26 cellular contexts compared by ENCODE assay signal in the genomic region with DNA sequence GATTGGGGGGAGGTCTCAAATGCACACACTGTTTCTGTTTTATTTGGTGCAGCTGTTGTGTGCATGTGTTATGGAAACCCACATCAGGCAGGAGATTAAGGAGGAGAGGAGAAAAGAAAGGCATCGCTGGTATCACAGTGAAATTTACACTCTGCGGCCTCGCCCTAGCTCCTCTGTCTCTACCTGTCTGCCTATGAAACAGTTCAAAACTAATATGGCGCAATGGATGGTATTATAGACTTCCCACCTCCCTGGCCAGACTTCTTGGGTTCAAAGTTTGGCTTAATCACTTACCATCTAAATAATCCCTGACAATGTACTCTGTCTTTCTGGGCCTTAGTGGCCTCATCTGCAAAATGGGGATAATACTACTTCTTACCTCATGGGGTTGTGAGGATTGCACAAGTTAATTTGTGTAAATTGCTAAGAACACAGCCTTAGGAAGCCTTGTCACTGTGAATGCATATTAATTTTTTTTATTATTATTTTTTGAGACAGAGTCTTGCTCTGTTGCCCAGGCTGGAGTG. TPM values are rescaled to one million over a fixed set of nuclear protein-coding genes. Genes with fewer than 3 reads are reported as not detected.
DNase-seq lines count a peak whose midpoint lies in the region; ATAC-seq, FAIRE-seq and TF ChIP-seq lines count a peak whose summit lies in the region.
"Had no signal": no experiment of that assay in that cellular context is flagged by ENCODE, and none has a peak within 500 bp of the region (broad histone marks: within the 10 kb centered on the region; RNA-seq: fewer than 3 reads in every experiment).

No MANE protein-coding gene starts in this region.

- H3K4me1 ChIP-seq in HepG2 (ENCODE audit: insufficient read depth, low read length) = peaks cover 65% of the 10 kb centered on the region
- no peaks in the 10 kb centered on the region for H3K4me1 ChIP-seq in right lobe of liver
- peaks cover 31% of the 10 kb centered on the region for H3K4me1 ChIP-seq in body of pancreas

- H3K4me3 Mint-ChIP-seq in T-helper 17 cell (no peak overlapping the region), mesothelial cell of epicardium (peak overlapping the region; percentile 28), type B pancreatic cell (peak overlapping the region; percentile 65)

- in situ Hi-C loops in HepG2 (cut with HindIII; ENCODE audit: extremely low pct_ligation_motif_present, low pct_unique_long_range_greater_than_20kb) = no loop called here

- POLR2A ChIA-PET in HepG2 (lab: Yijun Ruan, JAX) = interaction anchor here (1.3 to 3.9 kb wide), 3 partner anchors 48 to 59 kb away, joined by 5 to 22 read pairs (median 8); a partner anchor contains a TSS

- no peak for TF ChIP-seq EP300 in HepG2 (IDR thresholded peaks at IDR 0.05; ENCODE audit: low read depth in 2 of 2, low read length in 2 of 2)
- TF ChIP-seq EP300 in HepG2 (CRISPR knock-in tag; IDR thresholded peaks at IDR 0.05; ENCODE audit: borderline replicate concordance) = no peak

- H3K36me3 ChIP-seq in HepG2 (replicated peaks in 1 of 2; ENCODE audit: control insufficient read depth in 1 of 2, insufficient read depth in 2 of 2, low read length in 2 of 2) (no peaks in the 10 kb centered on the region), right lobe of liver (no peaks in the 10 kb centered on the region), body of pancreas (replicated peaks in 1 of 2; ENCODE audit: insufficient read depth in 1 of 2, low read depth in 2 of 2) (no peaks in the 10 kb centered on the region)
- H3K36me3 ChIP-seq: HAP-1 had no signal

- H2AFZ ChIP-seq in HepG2 (ENCODE audit: low read length) = no peak overlapping the region

- ATAC-seq in HepG2 (no peak), right lobe of liver (no peak), T-helper 17 cell (no peak), body of pancreas (no peak), GM18870 (IDR thresholded peaks at IDR 0.05; ENCODE audit: unreplicated experiment) (no peak)
- ATAC-seq: activated T-cell treated with anti-CD3 and anti-CD28 coated beads, Interleukin-2, amount 50 U/mL, for 72 hours; naive thymus-derived CD4-positive, alpha-beta T cell had no signal

- H3K4me2 ChIP-seq in HepG2 (ENCODE audit: low read depth, low read length) = peak overlapping the region; percentile 6; the same call in 1 of the 2 replicates

- no peak for TF ChIP-seq RAD21 in HepG2 (CRISPR knock-in tag; IDR thresholded peaks at IDR 0.05)

- H3K9ac ChIP-seq in HepG2 (ENCODE audit: insufficient read depth, low read depth, low read length) = no peak overlapping the region

- H3K27me3 ChIP-seq in HepG2 (ENCODE audit: control insufficient read depth in 1 of 2, insufficient read depth in 2 of 2, low read length in 2 of 2) (no peaks in the 10 kb centered on the region; a peak in 1 of 5 replicates), right lobe of liver (peaks cover 0 to 2% of the 10 kb centered on the region in 2 donors), body of pancreas (no peaks in the 10 kb centered on the region)
- H3K27me3 ChIP-seq: dorsolateral prefrontal cortex had no signal

- DNase-seq in HepG2 (ENCODE audit: low spot score) (peak; percentile 58), right lobe of liver (no peak), T-helper 17 cell (no peak), mesothelial cell of epicardium (ENCODE audit: low spot score in 2 of 2, unreplicated experiment in 2 of 2) (no peak), type B pancreatic cell (ENCODE audit: extremely low spot score, unreplicated experiment) (no peak), body of pancreas (no peak), ureter (ENCODE audit: low spot score) (no peak)
- DNase-seq: activated CD4-positive, CD25-positive, alpha-beta regulatory T cell treated with anti-CD3 and anti-CD28 coated beads, Interleukin-2, amount 50 U/mL, for 72 hours; amniotic stem cell; DMS 273 treated with DMSO at 0.1 percent for 48 hours; dorsolateral prefrontal cortex; foreskin melanocyte; midbrain; NCI-H1092; NCI-H187 treated with DMSO at 0.1 percent for 48 hours; NCI-H2171; NCI-H510A; substantia nigra; T-helper 1 cell had no signal

- H3K79me2 ChIP-seq in HepG2 (ENCODE audit: insufficient read depth, low read length) = peaks cover 36% of the 10 kb centered on the region

- 50% methylated on average over 4 of the region's 4 CpGs for WGBS in HepG2 (ENCODE audit: low lambda C conversion rate)
- 100% methylated on average over 1 of the region's 4 CpGs for WGBS in right lobe of liver (ENCODE audit: insufficient coverage, low coverage, low lambda C conversion rate, missing lambda C conversion rate)
- 96 to 100% methylated on average over 4 of the region's 4 CpGs for WGBS in body of pancreas, 2 donors

- peak overlapping the region; percentile 51 for H3K27ac Mint-ChIP-seq in T-helper 17 cell
- H3K27ac Mint-ChIP-seq in mesothelial cell of epicardium = no peak overlapping the region
- no peak overlapping the region for H3K27ac Mint-ChIP-seq in type B pancreatic cell

- no peak for FAIRE-seq in HepG2 (lab: Jason Lieb, UNC)
- FAIRE-seq: endometrium had no signal

- no TSS peak for BruUV-seq in HepG2 (replicated peaks; lab: Mats Ljungman, UMichigan)

- intact Hi-C loops in HepG2 (cut with micrococcal nuclease; ENCODE audit: unreplicated experiment) (loop anchor here (2.0 to 5.0 kb wide), 2 partner anchors 51 to 73 kb away; no protein-coding TSS in a partner anchor), right lobe of liver (cut with DNase I) (no loop called here), body of pancreas (cut with DNase I) (no loop called here)

- H3K4me1 Mint-ChIP-seq in T-helper 17 cell (peaks cover 28% of the 10 kb centered on the region), mesothelial cell of epicardium (peaks cover 17% of the 10 kb centered on the region), type B pancreatic cell (ENCODE audit: unreplicated experiment) (peaks cover 23% of the 10 kb centered on the region)

- H3K9me3 Mint-ChIP-seq in mesothelial cell of epicardium (no peaks in the 10 kb centered on the region), type B pancreatic cell (no peaks in the 10 kb centered on the region)
- H3K9me3 Mint-ChIP-seq: activated naive CD4-positive, alpha-beta T cell treated with anti-CD3 and anti-CD28 coated beads for 36 hours; activated T-cell treated with anti-CD3 and anti-CD28 coated beads, Interleukin-2, amount 50 U/mL, for 72 hours; naive thymus-derived CD4-positive, alpha-beta T cell; stimulated activated naive B cell treated with anti-CD40 and anti-IgM and Interleukin-4, amounts not matched to agents 10 μg/mL and 1 μg/mL and 100 μg/mL, for 72 hours had no signal

- TF ChIP-seq CTCF in HepG2 (CRISPR knock-in tag; IDR thresholded peaks at IDR 0.05) (no peak), right lobe of liver (IDR thresholded peaks at IDR 0.05) (no peak), mesothelial cell of epicardium (IDR thresholded peaks at IDR 0.05; ENCODE audit: unreplicated experiment) (no peak), type B pancreatic cell (conservative IDR thresholded peaks at IDR 0.05) (no peak), body of pancreas (IDR thresholded peaks at IDR 0.05) (no peak)

- no peak for TF ChIP-seq POLR2A in HepG2 (IDR thresholded peaks at IDR 0.05; ENCODE audit: insufficient read depth in 1 of 2, low read depth in 2 of 2, low read length in 2 of 2)
- no peak for TF ChIP-seq POLR2A in right lobe of liver (IDR thresholded peaks at IDR 0.05)
- TF ChIP-seq POLR2A in body of pancreas (IDR thresholded peaks at IDR 0.05) = no peak

- H4K20me1 ChIP-seq in HepG2 (ENCODE audit: insufficient read depth, low read length) = peaks cover 14% of the 10 kb centered on the region

- H3K27ac ChIP-seq in HepG2 (ENCODE audit: extremely low read length, insufficient read depth, low read length) (no peak overlapping the region), right lobe of liver (no peak overlapping the region), body of pancreas (no peak overlapping the region)
- H3K27ac ChIP-seq: dorsolateral prefrontal cortex had no signal

- no peak overlapping the region for H3K4me3 ChIP-seq in HepG2 (replicated peaks in 1 of 3; ENCODE audit: insufficient read depth in 1 of 3, low read depth in 2 of 3, low read length in 3 of 3)
- H3K4me3 ChIP-seq in right lobe of liver = no peak overlapping the region
- H3K4me3 ChIP-seq in body of pancreas = no peak overlapping the region

- H3K27me3 Mint-ChIP-seq in T-helper 17 cell = no peaks in the 10 kb centered on the region
- H3K27me3 Mint-ChIP-seq in mesothelial cell of epicardium (ENCODE audit: low read depth) = peaks cover 8% of the 10 kb centered on the region
- no peaks in the 10 kb centered on the region for H3K27me3 Mint-ChIP-seq in type B pancreatic cell
- H3K27me3 Mint-ChIP-seq: naive thymus-derived CD4-positive, alpha-beta T cell; stimulated activated naive B cell treated with anti-CD40 and anti-IgM and Interleukin-4, amounts not matched to agents 10 μg/mL and 1 μg/mL and 100 μg/mL, for 72 hours had no signal

- H3K36me3 Mint-ChIP-seq in T-helper 17 cell (ENCODE audit: low read depth) = peaks cover 3% of the 10 kb centered on the region
- no peaks in the 10 kb centered on the region for H3K36me3 Mint-ChIP-seq in mesothelial cell of epicardium
- no peaks in the 10 kb centered on the region for H3K36me3 Mint-ChIP-seq in type B pancreatic cell

- CTCF ChIA-PET in HepG2 (lab: Yijun Ruan, JAX; ENCODE audit: low intra/inter-chr PET ratio, low total read pairs) = no interaction called here

- no peaks in the 10 kb centered on the region for H3K9me3 ChIP-seq in HepG2 (ENCODE audit: low read length)
- no peaks in the 10 kb centered on the region for H3K9me3 ChIP-seq in right lobe of liver
- no peaks in the 10 kb centered on the region for H3K9me3 ChIP-seq in T-helper 17 cell (ENCODE audit: control insufficient read depth, low read length, poor library complexity, severe bottlenecking)
- H3K9me3 ChIP-seq in body of pancreas = no peaks in the 10 kb centered on the region
- H3K9me3 ChIP-seq: HAP-1 had no signal

RNA-seq across cellular contexts. Expression of a gene that starts 1.4 kb away (rescaled TPM):
- total RNA-seq in HepG2 (2016; rRNA removed; fragmentation: Illumina TruSeq; extraction: Trizol) (10.2 and 13.0 TPM in 2 replicates), right lobe of liver (1 to 10 TPM; 1.9 to 6.7 (median 4.1) TPM), T-helper 17 cell (10 to 100 TPM; 66.0 to 67.0 TPM), mesothelial cell of epicardium (65.2 to 69.4 TPM (median 66.9 TPM) in 3 replicates), type B pancreatic cell (ENCODE audit: low replicate concordance) (38.1 and 53.7 TPM in 2 replicates), body of pancreas (10 to 100 TPM; 12.7 to 23.1 TPM), ureter (46.9 TPM)
- 6.2 and 6.4 TPM in 2 replicates for total RNA-seq in HepG2 (2016; cell fraction: cytosol; rRNA removed; fragmentation: Illumina TruSeq; extraction: Trizol; ENCODE audit: low read depth)
- 8.4 and 12.8 TPM in 2 replicates for total RNA-seq in HepG2 (2016; cell fraction: insoluble cytoplasmic fraction; rRNA removed; fragmentation: Illumina TruSeq; extraction: Trizol)
- 7.7 and 8.5 TPM in 2 replicates for total RNA-seq in HepG2 (2016; cell fraction: membrane; rRNA removed; fragmentation: Illumina TruSeq; extraction: Trizol)
- total RNA-seq in HepG2 (2016; cell fraction: nucleus; rRNA removed; fragmentation: Illumina TruSeq; extraction: Trizol) = 23.8 and 28.6 TPM in 2 replicates
- polyA plus RNA-seq in HepG2 (2011; rRNA removed) = 30.6 and 38.1 TPM in 2 replicates
- polyA plus RNA-seq in HepG2 (2011; cell fraction: cytosol; rRNA removed) = 14.1 and 14.7 TPM in 2 replicates
- polyA plus RNA-seq in HepG2 (2011; cell fraction: nucleus; rRNA removed) = 110 and 133 TPM in 2 replicates
- polyA plus RNA-seq in HepG2 (2012) = 23.1 and 36.8 TPM in 2 replicates
- polyA plus RNA-seq in HepG2 (2016; cell fraction: cytosol; fragmentation: Illumina TruSeq; extraction: Trizol; ENCODE audit: low read depth) = 1.3 TPM in 2 replicates
- 6.5 and 9.3 TPM in 2 replicates for polyA plus RNA-seq in HepG2 (2016; cell fraction: insoluble cytoplasmic fraction; fragmentation: Illumina TruSeq; extraction: Trizol; ENCODE audit: low read depth)
- 2.5 and 3.5 TPM in 2 replicates for polyA plus RNA-seq in HepG2 (2016; cell fraction: membrane; fragmentation: Illumina TruSeq; extraction: Trizol; ENCODE audit: low read depth)
- 47.8 and 49.6 TPM in 2 replicates for polyA plus RNA-seq in HepG2 (2016; cell fraction: nucleus; fragmentation: Illumina TruSeq; extraction: Trizol; ENCODE audit: insufficient read depth, low read depth)
- 87.8 and 152 TPM in 2 replicates for polyA minus RNA-seq in HepG2 (2011; rRNA and poly(A)+ RNA removed; ENCODE audit: low replicate concordance)
- 36.7 and 46.7 TPM in 2 replicates for polyA minus RNA-seq in HepG2 (2011; cell fraction: cytosol; rRNA and poly(A)+ RNA removed)
- polyA minus RNA-seq in HepG2 (2011; cell fraction: nucleus; rRNA and poly(A)+ RNA removed) = 61.3 and 64.6 TPM in 2 replicates

RNA-seq across cellular contexts. Expression of a gene that starts 59.6 kb away (rescaled TPM):
- 54.1 and 84.4 TPM in 2 replicates for total RNA-seq in HepG2 (2016; rRNA removed; fragmentation: Illumina TruSeq; extraction: Trizol)
- 22.6 and 28.5 TPM in 2 replicates for total RNA-seq in HepG2 (2016; cell fraction: cytosol; rRNA removed; fragmentation: Illumina TruSeq; extraction: Trizol; ENCODE audit: low read depth)
- 61.5 and 89.9 TPM in 2 replicates for total RNA-seq in HepG2 (2016; cell fraction: insoluble cytoplasmic fraction; rRNA removed; fragmentation: Illumina TruSeq; extraction: Trizol)
- 54.3 and 65.9 TPM in 2 replicates for total RNA-seq in HepG2 (2016; cell fraction: membrane; rRNA removed; fragmentation: Illumina TruSeq; extraction: Trizol)
- total RNA-seq in HepG2 (2016; cell fraction: nucleus; rRNA removed; fragmentation: Illumina TruSeq; extraction: Trizol) = 25.7 and 28.2 TPM in 2 replicates
- polyA plus RNA-seq in HepG2 (2011; rRNA removed) = 30.2 and 53.0 TPM in 2 replicates
- 17.3 and 23.5 TPM in 2 replicates for polyA plus RNA-seq in HepG2 (2011; cell fraction: cytosol; rRNA removed)
- 4.7 and 7.5 TPM in 2 replicates for polyA plus RNA-seq in HepG2 (2011; cell fraction: nucleus; rRNA removed)
- polyA plus RNA-seq in HepG2 (2012) = 40.3 and 58.2 TPM in 2 replicates
- polyA plus RNA-seq in HepG2 (2016; cell fraction: cytosol; fragmentation: Illumina TruSeq; extraction: Trizol; ENCODE audit: low read depth) = 22.4 and 22.6 TPM in 2 replicates
- polyA plus RNA-seq in HepG2 (2016; cell fraction: insoluble cytoplasmic fraction; fragmentation: Illumina TruSeq; extraction: Trizol; ENCODE audit: low read depth) = 106 and 119 TPM in 2 replicates
- 48.2 and 52.2 TPM in 2 replicates for polyA plus RNA-seq in HepG2 (2016; cell fraction: membrane; fragmentation: Illumina TruSeq; extraction: Trizol; ENCODE audit: low read depth)
- 47.9 and 51.6 TPM in 2 replicates for polyA plus RNA-seq in HepG2 (2016; cell fraction: nucleus; fragmentation: Illumina TruSeq; extraction: Trizol; ENCODE audit: insufficient read depth, low read depth)
- 10.7 and 14.1 TPM in 2 replicates for polyA minus RNA-seq in HepG2 (2011; rRNA and poly(A)+ RNA removed; ENCODE audit: low replicate concordance)
- polyA minus RNA-seq in HepG2 (2011; cell fraction: cytosol; rRNA and poly(A)+ RNA removed) = 27.9 and 32.3 TPM in 2 replicates
- polyA minus RNA-seq in HepG2 (2011; cell fraction: nucleus; rRNA and poly(A)+ RNA removed) = 14.0 and 15.2 TPM in 2 replicates
- 10 to 100 TPM; 13.3 to 28.3 (median 18.3) TPM for total RNA-seq in right lobe of liver
- 10 to 100 TPM; 16.3 to 20.4 TPM for total RNA-seq in T-helper 17 cell
- 23.3 to 25.5 TPM (median 24.0 TPM) in 3 replicates for total RNA-seq in mesothelial cell of epicardium
- total RNA-seq in type B pancreatic cell (ENCODE audit: low replicate concordance) = 21.1 and 25.4 TPM in 2 replicates
- 10 to 100 TPM; 17.5 to 21.3 TPM for total RNA-seq in body of pancreas
- total RNA-seq in ureter = 29.3 TPM
